ENCODE assay signal across 6 cellular contexts in genomic region chr16:30205541-30206282, GRCh38. TPM values are rescaled to one million over a fixed set of nuclear protein-coding genes. Genes with fewer than 3 reads are reported as not detected.
DNase-seq lines count a peak whose midpoint lies in the region; ATAC-seq and TF ChIP-seq lines count a peak whose summit lies in the region.
"Not testable (repeated sequence)": the region's sequence is repeated elsewhere in the genome, so short reads cannot be mapped to it uniquely, and the experiment has no call there.

No MANE protein-coding gene starts in this region.

- not testable (repeated sequence) for H3K27ac ChIP-seq in spleen

- not testable (repeated sequence) for H3K27me3 Mint-ChIP-seq in T-cell; activated naive CD8-positive, alpha-beta T cell treated with anti-CD3 and anti-CD28 coated beads, Interleukin-2, amount 50 U/mL, for 24 hours

- not testable (repeated sequence) for TF ChIP-seq POLR2A in spleen (IDR thresholded peaks at IDR 0.05)

- intact Hi-C loops in spleen (cut with DNase I; ENCODE audit: low total_unique reads): not testable (repeated sequence)

- DNase-seq in BJ (ENCODE audit: low read depth); fibroblast of the aortic adventitia (ENCODE audit: low read depth): not testable (repeated sequence)
- DNase-seq in T-cell (peak in 10 of 34 experiments; percentile 0 to 23 (median 2)), spleen (peak; percentile 74)
- DNase-seq in activated naive CD8-positive, alpha-beta T cell treated with anti-CD3 and anti-CD28 coated beads, Interleukin-2, amount 50 U/mL, for 24 hours: peak; percentile 3

- H3K4me3 Mint-ChIP-seq in T-cell; activated naive CD8-positive, alpha-beta T cell treated with anti-CD3 and anti-CD28 coated beads, Interleukin-2, amount 50 U/mL, for 24 hours: not testable (repeated sequence)

- not testable (repeated sequence) for H3K9me3 Mint-ChIP-seq in T-cell; activated naive CD8-positive, alpha-beta T cell treated with anti-CD3 and anti-CD28 coated beads, Interleukin-2, amount 50 U/mL, for 24 hours

- POLR2A ChIA-PET in BJ (lab: Charles Lee); T-cell (lab: Charles Lee): not testable (repeated sequence)

- not testable (repeated sequence) for H3K4me1 ChIP-seq in mononuclear cell (ENCODE audit: insufficient read depth, low read length); spleen

- not testable (repeated sequence) for H3K36me3 Mint-ChIP-seq in T-cell; activated naive CD8-positive, alpha-beta T cell treated with anti-CD3 and anti-CD28 coated beads, Interleukin-2, amount 50 U/mL, for 24 hours (ENCODE audit: low read depth)

- not testable (repeated sequence) for H3K4me1 Mint-ChIP-seq in T-cell; activated naive CD8-positive, alpha-beta T cell treated with anti-CD3 and anti-CD28 coated beads, Interleukin-2, amount 50 U/mL, for 24 hours

- not testable (repeated sequence) for H3K27ac Mint-ChIP-seq in T-cell; activated naive CD8-positive, alpha-beta T cell treated with anti-CD3 and anti-CD28 coated beads, Interleukin-2, amount 50 U/mL, for 24 hours

- H3K36me3 ChIP-seq in BJ (ENCODE audit: control insufficient read depth, insufficient read depth, low read length); spleen: not testable (repeated sequence)

- CTCF ChIA-PET in BJ (lab: Yijun Ruan, JAX); T-cell (lab: Charles Lee): not testable (repeated sequence)

- 0 to 2% (median 1%) methylated on average over 13 to 19 of the region's 56 CpGs for whole genome bisulfite sequencing in spleen, 5 donors

- TF ChIP-seq CTCF in BJ (IDR thresholded peaks at IDR 0.05; ENCODE audit: insufficient read depth, low read depth, low read length); fibroblast of the aortic adventitia (IDR thresholded peaks at IDR 0.05; ENCODE audit: insufficient read depth, low read length); spleen (IDR thresholded peaks at IDR 0.05 in 8 of 11, conservative IDR thresholded peaks at IDR 0.05 in 3 of 11): not testable (repeated sequence)

- not testable (repeated sequence) for H3K27me3 ChIP-seq in BJ (ENCODE audit: control insufficient read depth, insufficient read depth, low read length); mononuclear cell (ENCODE audit: insufficient read depth, low read length); spleen (replicated peaks in 1 of 7)

- peak; percentile 57 to 79 (median 62) for ATAC-seq in T-cell (replicated peaks in 1 of 4)
- peak; percentile 27 for ATAC-seq in activated naive CD8-positive, alpha-beta T cell treated with anti-CD3 and anti-CD28 coated beads, Interleukin-2, amount 50 U/mL, for 24 hours

- H3K4me3 ChIP-seq in BJ (ENCODE audit: low read depth, low read length) (peak overlapping the region; percentile 36), fibroblast of the aortic adventitia (ENCODE audit: low read depth, low read length) (peak overlapping the region; percentile 54), mononuclear cell (ENCODE audit: low read length) (peak overlapping the region; percentile 32), spleen (peak overlapping the region; percentile 30 to 66 (median 46))

- H3K9me3 ChIP-seq in mononuclear cell (ENCODE audit: low read depth, low read length); spleen: not testable (repeated sequence)

RNA-seq across cellular contexts. Expression of gene SULT1A3, which starts 6.7 kb away (rescaled TPM):
- polyA plus RNA-seq in BJ (2011; rRNA removed) (6.2 TPM in 2 replicates), spleen (100 to 1,000 TPM in 1 of 3 donors, 10 to 100 TPM in 2; 45.7 to 120 (median 74.1) TPM)
- 1.4 and 4.9 TPM in 2 replicates for polyA minus RNA-seq in BJ (2011; rRNA and poly(A)+ RNA removed)
- total RNA-seq in T-cell (10 to 100 TPM; 25.8 to 42.6 (median 30.8) TPM), fibroblast of the aortic adventitia (ENCODE audit: low replicate concordance) (6.0 and 7.0 TPM in 2 replicates), mononuclear cell (3.8 TPM), spleen (10 to 100 TPM; 15.1 to 33.8 (median 20.4) TPM)

RNA-seq across cellular contexts. Expression of gene SLX1A, which starts 12.0 kb away (rescaled TPM):
- polyA plus RNA-seq in BJ (2011; rRNA removed): 7.5 and 19.8 TPM in 2 replicates
- 5.5 and 6.1 TPM in 2 replicates for polyA minus RNA-seq in BJ (2011; rRNA and poly(A)+ RNA removed)
- 100 to 1,000 TPM in 2 of 5 donors, 10 to 100 TPM in 3; 31.6 to 114 (median 86.4) TPM for total RNA-seq in T-cell
- total RNA-seq in fibroblast of the aortic adventitia (ENCODE audit: low replicate concordance): 12.0 and 52.4 TPM in 2 replicates
- total RNA-seq in mononuclear cell: 22.5 TPM
- total RNA-seq in spleen: 10 to 100 TPM; 49.0 to 91.4 (median 67.6) TPM
- polyA plus RNA-seq in spleen: 10 to 100 TPM; 73.6 to 77.2 (median 75.1) TPM

RNA-seq across cellular contexts. Expression of gene BOLA2B, which starts 12.2 kb away (rescaled TPM):
- polyA plus RNA-seq in BJ (2011; rRNA removed): 32.0 and 50.2 TPM in 2 replicates
- 13.3 and 22.7 TPM in 2 replicates for polyA minus RNA-seq in BJ (2011; rRNA and poly(A)+ RNA removed)
- 100 to 1,000 TPM in 3 of 5 donors, 10 to 100 TPM in 2; 47.0 to 115 (median 100) TPM for total RNA-seq in T-cell
- 68.6 and 137 TPM in 2 replicates for total RNA-seq in fibroblast of the aortic adventitia (ENCODE audit: low replicate concordance)
- 35.4 TPM for total RNA-seq in mononuclear cell
- 100 to 1,000 TPM in 4 of 7 donors, 10 to 100 TPM in 3; 51.0 to 391 (median 105) TPM for total RNA-seq in spleen
- 100 to 1,000 TPM; 262 to 413 (median 307) TPM for polyA plus RNA-seq in spleen

RNA-seq across cellular contexts. Expression of gene CORO1A, which starts 22.3 kb away (rescaled TPM):
- polyA plus RNA-seq in BJ (2011; rRNA removed) (1.6 and 2.6 TPM in 2 replicates), spleen (100 to 1,000 TPM; 667 to 757 (median 675) TPM)
- polyA minus RNA-seq in BJ (2011; rRNA and poly(A)+ RNA removed): 2.7 and 2.9 TPM in 2 replicates
- total RNA-seq in T-cell (1,000 to 10,000 TPM in 2 of 5 donors, 100 to 1,000 TPM in 3; 708 to 1,286 (median 987) TPM), fibroblast of the aortic adventitia (ENCODE audit: low replicate concordance) (1.9 and 2.8 TPM in 2 replicates), mononuclear cell (361 TPM), spleen (100 to 1,000 TPM; 346 to 602 (median 413) TPM)

RNA-seq across cellular contexts. Expression of gene NPIPB13, which starts 42.6 kb away (rescaled TPM):
- polyA plus RNA-seq in BJ (2011; rRNA removed): 0.92 and 0.93 TPM in 2 replicates
- polyA minus RNA-seq in BJ (2011; rRNA and poly(A)+ RNA removed): 6.0 and 9.4 TPM in 2 replicates
- total RNA-seq in T-cell: 10 to 100 TPM; 15.7 to 43.6 (median 29.2) TPM
- total RNA-seq in fibroblast of the aortic adventitia (ENCODE audit: low replicate concordance): 0.36 and 1.1 TPM in 2 replicates
- total RNA-seq in mononuclear cell: 12.1 TPM
- 10 to 100 TPM in 3 of 7 donors, 1 to 10 TPM in 4; 2.7 to 41.9 (median 6.8) TPM for total RNA-seq in spleen
- 1 to 10 TPM; 3.9 to 7.8 (median 4.9) TPM for polyA plus RNA-seq in spleen
